27 cellular contexts compared by ENCODE assay signal in the genomic region with DNA sequence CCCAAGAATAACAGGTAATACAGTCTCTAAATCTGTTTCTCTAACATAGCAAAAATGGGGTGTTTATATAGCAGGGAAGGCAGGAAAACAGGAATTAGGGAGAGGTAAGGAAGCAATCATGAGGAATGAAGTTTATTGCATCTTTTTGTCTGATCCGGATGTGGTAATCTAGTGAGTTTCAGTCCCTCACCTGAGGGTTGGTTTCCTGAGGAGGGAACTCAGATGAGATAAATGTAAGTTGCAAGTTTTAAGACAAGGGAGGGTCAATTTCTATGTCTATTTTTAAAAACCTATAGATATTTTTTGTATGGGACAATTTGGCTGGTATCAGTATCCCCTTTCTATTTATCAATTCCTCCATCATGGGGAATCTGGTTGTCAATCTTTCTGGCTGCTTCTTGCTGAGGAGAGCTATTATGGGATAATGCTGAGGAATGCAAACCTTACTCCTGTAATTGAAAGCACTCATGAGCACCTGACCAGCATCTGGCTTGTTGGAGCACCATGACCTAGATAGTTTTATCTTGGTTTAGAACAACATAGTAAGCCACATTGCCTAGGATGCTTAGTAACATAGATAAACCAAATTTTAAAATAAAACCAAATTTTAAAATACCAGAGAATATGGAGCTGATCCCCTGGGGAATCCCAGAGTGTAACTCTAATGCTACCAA.
"Had no signal": no experiment of that assay in that cellular context is flagged by ENCODE, and none has a peak within 500 bp of the region (broad histone marks: within the 10 kb centered on the region; RNA-seq: fewer than 3 reads in every experiment).

No MANE protein-coding gene starts in this region.

- H3K4me3 ChIP-seq: left lung, lower lobe of right lung, pancreas, prostate gland, skin epidermis, stomach, testis, thyroid gland, transverse colon, upper lobe of left lung had no signal

- H3K9me3 ChIP-seq: lower lobe of right lung, pancreas, prostate gland, testis, thyroid gland, transverse colon had no signal

- H3K36me3 ChIP-seq: left lung, lower lobe of right lung, pancreas, prostate gland, stomach, thyroid gland, transverse colon, upper lobe of left lung had no signal

- H3K4me1 ChIP-seq: left lung, lower lobe of right lung, pancreas, prostate gland, stomach, testis, thyroid gland, transverse colon, upper lobe of left lung had no signal

- DNase-seq: hippocampal formation; kidney glomerular epithelial cell; left cardiac atrium; left lung; lower lobe of right lung; mammary epithelial cell; mesenchymal stem cell; naive thymus-derived CD8-positive, alpha-beta T cell; nucleus accumbens; pancreas; posterior cingulate gyrus; retina; right cardiac atrium; stimulated activated CD4-positive, alpha-beta T cell treated with anti-CD3 and anti-CD28 coated beads, Interleukin-12 subunit alpha, Interleukin-12 subunit beta, amount 100 ng/mL, for 4 hours; stimulated activated CD4-positive, alpha-beta T cell treated with anti-CD3 and anti-CD28 coated beads, Interleukin-15, amount 100 ng/mL, for 24 hours; stimulated activated CD4-positive, alpha-beta T cell treated with anti-CD3 and anti-CD28 coated beads, Interleukin-2, amount 100 ng/mL, for 24 hours; stimulated activated CD4-positive, alpha-beta T cell treated with anti-CD3 and anti-CD28 coated beads, Interleukin-4, amount 100 ng/mL, for 1 hour; stimulated activated naive B cell treated with anti-CD40 and anti-IgM and Interleukin-4, amounts not matched to agents 10 μg/mL and 1 μg/mL and 100 μg/mL, for 72 hours; stimulated activated naive CD8-positive, alpha-beta T cell treated with anti-CD3 and anti-CD28 coated beads, Interleukin-15, Interleukin-2, amounts not matched to agents 100 U/mL and 50 U/mL, for 24 hours; stomach; testis; thyroid gland; transverse colon; upper lobe of left lung had no signal

- H3K27ac ChIP-seq: left lung, lower lobe of right lung, pancreas, prostate gland, skin epidermis, stomach, testis, thyroid gland, transverse colon, upper lobe of left lung had no signal

- H3K27me3 ChIP-seq: left lung, pancreas, stomach, testis, thyroid gland, transverse colon, upper lobe of left lung had no signal

- ATAC-seq: left cardiac atrium; left lung; lower lobe of right lung; naive thymus-derived CD8-positive, alpha-beta T cell; pancreas; right cardiac atrium; sciatic nerve; stimulated activated naive B cell treated with anti-CD40 and anti-IgM and Interleukin-4, amounts not matched to agents 10 μg/mL and 1 μg/mL and 100 μg/mL, for 72 hours; stimulated activated naive CD8-positive, alpha-beta T cell treated with anti-CD3 and anti-CD28 coated beads, Interleukin-15, Interleukin-2, amounts not matched to agents 100 U/mL and 50 U/mL, for 24 hours had no signal
